In genomic region chr2:84515788-84516187, GRCh38 we compare ENCODE assay signal across 8 cellular contexts. TPM values are rescaled to one million over a fixed set of nuclear protein-coding genes. Genes with fewer than 3 reads are reported as not detected.
DNase-seq lines count a peak whose midpoint lies in the region; ATAC-seq, FAIRE-seq and TF ChIP-seq lines count a peak whose summit lies in the region.

No MANE protein-coding gene starts in this region.

- POLR2A ChIA-PET in A549 (lab: Yijun Ruan, JAX): interaction anchor here (1.0 kb wide), 1 partner anchor 454 kb away, joined by 3 read pairs; no protein-coding TSS in a partner anchor

- TF ChIP-seq CTCF in A549 (IDR thresholded peaks at IDR 0.05): no peak

- no peaks in the 10 kb centered on the region for H3K36me3 Mint-ChIP-seq in natural killer cell treated with Interleukin-12 subunit alpha and Interleukin-12 subunit beta and Interleukin-15 and Interleukin-18, amount 100 ng/mL, for 72 hours

- H3K27ac ChIP-seq in A549: no peak overlapping the region
- H3K27ac ChIP-seq in effector memory CD4-positive, alpha-beta T cell (ENCODE audit: insufficient read depth, low read length, poor library complexity, severe bottlenecking): peak overlapping the region; percentile 44

- H3K9me3 ChIP-seq in A549 (no peaks in the 10 kb centered on the region), MG63 (no peaks in the 10 kb centered on the region; the same call in 1 of the 2 replicates)
- H3K9me3 ChIP-seq in effector memory CD4-positive, alpha-beta T cell (ENCODE audit: control insufficient read depth, low read length): no peaks in the 10 kb centered on the region

- DNase-seq in A549 (ENCODE audit: low read depth in 1 of 2, low spot score in 1 of 2): no peak
- no peak for DNase-seq in MG63
- DNase-seq in effector memory CD4-positive, alpha-beta T cell: no peak
- no peak for DNase-seq in natural killer cell treated with Interleukin-12 subunit alpha and Interleukin-12 subunit beta and Interleukin-15 and Interleukin-18, amount 100 ng/mL, for 72 hours (ENCODE audit: low spot score)
- DNase-seq in NCI-H2171 (lab: John Stamatoyannopoulos, UW): no peak
- DNase-seq in activated CD4-positive, alpha-beta T cell treated with anti-CD3 and anti-CD28 coated beads, Interleukin-2, amount 50 U/mL, for 1 hour: no peak
- DNase-seq in NAMALWA (ENCODE audit: low spot score): no peak

- ATAC-seq in A549 (peak in 1 of 2 experiments; percentile 13; a peak in 3 of 6 replicates), HG02885 (IDR thresholded peaks at IDR 0.05; ENCODE audit: poor library complexity, unreplicated experiment) (no peak)
- no peak for ATAC-seq in natural killer cell treated with Interleukin-12 subunit alpha and Interleukin-12 subunit beta and Interleukin-15 and Interleukin-18, amount 100 ng/mL, for 72 hours

- 63% methylated on average over 9 of the region's 9 CpGs for WGBS in A549 (ENCODE audit: missing lambda C conversion rate)

- peaks cover 11 to 15% of the 10 kb centered on the region in 2 donors for H3K4me1 Mint-ChIP-seq in natural killer cell treated with Interleukin-12 subunit alpha and Interleukin-12 subunit beta and Interleukin-15 and Interleukin-18, amount 100 ng/mL, for 72 hours (ENCODE audit: low read depth in 2 of 2)

- H3K4me3 Mint-ChIP-seq in natural killer cell treated with Interleukin-12 subunit alpha and Interleukin-12 subunit beta and Interleukin-15 and Interleukin-18, amount 100 ng/mL, for 72 hours: peak overlapping the region; percentile 59

- H3K36me3 ChIP-seq in MG63: no peaks in the 10 kb centered on the region
- no peaks in the 10 kb centered on the region for H3K36me3 ChIP-seq in effector memory CD4-positive, alpha-beta T cell (ENCODE audit: control insufficient read depth, insufficient read depth, low read length)

- H3K9me3 Mint-ChIP-seq in natural killer cell treated with Interleukin-12 subunit alpha and Interleukin-12 subunit beta and Interleukin-15 and Interleukin-18, amount 100 ng/mL, for 72 hours: no peaks in the 10 kb centered on the region

- peaks cover 17% of the 10 kb centered on the region for H3K27me3 ChIP-seq in MG63
- H3K27me3 ChIP-seq in effector memory CD4-positive, alpha-beta T cell (replicated peaks; ENCODE audit: control insufficient read depth, insufficient read depth, low read length, poor library complexity, severe bottlenecking): no peaks in the 10 kb centered on the region

- peaks cover 13 to 23% of the 10 kb centered on the region in 2 donors for H3K27me3 Mint-ChIP-seq in natural killer cell treated with Interleukin-12 subunit alpha and Interleukin-12 subunit beta and Interleukin-15 and Interleukin-18, amount 100 ng/mL, for 72 hours

- no peak for TF ChIP-seq EP300 in A549 (IDR thresholded peaks at IDR 0.05)

- H3K4me1 ChIP-seq in A549: peaks cover 3% of the 10 kb centered on the region; the same call in 1 of the 3 replicates
- H3K4me1 ChIP-seq in effector memory CD4-positive, alpha-beta T cell (ENCODE audit: control insufficient read depth, insufficient read depth, low read length, poor library complexity, severe bottlenecking): peaks cover 5% of the 10 kb centered on the region

- H3K27ac Mint-ChIP-seq in natural killer cell treated with Interleukin-12 subunit alpha and Interleukin-12 subunit beta and Interleukin-15 and Interleukin-18, amount 100 ng/mL, for 72 hours: peak overlapping the region in 1 of 2 donors; percentile 48

- H3K4me3 ChIP-seq in A549 (peak overlapping the region; percentile 49), MG63 (peak overlapping the region; percentile 50)
- peak overlapping the region; percentile 48 for H3K4me3 ChIP-seq in effector memory CD4-positive, alpha-beta T cell (ENCODE audit: insufficient read depth, low read depth, low read length, poor library complexity, severe bottlenecking)

- CTCF ChIA-PET in A549 (lab: Yijun Ruan, JAX): no interaction called here

- TF ChIP-seq POLR2A in A549 (IDR thresholded peaks at IDR 0.05; ENCODE audit: low read length): no peak

- no peak for FAIRE-seq in A549 (lab: Jason Lieb, UNC)

- TF ChIP-seq RAD21 in A549 (conservative IDR thresholded peaks at IDR 0.05 in 1 of 2, IDR thresholded peaks at IDR 0.05 in 1 of 2): no peak

- H3K4me2 ChIP-seq in A549: peak overlapping the region; percentile 80

TF ChIP-seq in A549, 52 proteins besides CTCF, POLR2A, EP300 and RAD21:
- TF ChIP-seq, protein P1, sequence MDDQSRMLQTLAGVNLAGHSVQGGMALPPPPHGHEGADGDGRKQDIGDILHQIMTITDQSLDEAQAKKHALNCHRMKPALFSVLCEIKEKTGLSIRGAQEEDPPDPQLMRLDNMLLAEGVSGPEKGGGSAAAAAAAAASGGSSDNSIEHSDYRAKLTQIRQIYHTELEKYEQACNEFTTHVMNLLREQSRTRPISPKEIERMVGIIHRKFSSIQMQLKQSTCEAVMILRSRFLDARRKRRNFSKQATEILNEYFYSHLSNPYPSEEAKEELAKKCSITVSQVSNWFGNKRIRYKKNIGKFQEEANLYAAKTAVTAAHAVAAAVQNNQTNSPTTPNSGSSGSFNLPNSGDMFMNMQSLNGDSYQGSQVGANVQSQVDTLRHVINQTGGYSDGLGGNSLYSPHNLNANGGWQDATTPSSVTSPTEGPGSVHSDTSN (IDR thresholded peaks at IDR 0.05): no peak
- TF ChIP-seq TFCP2L1 (CRISPR knock-in tag; IDR thresholded peaks at IDR 0.05): no peak
- TF ChIP-seq JUNB (IDR thresholded peaks at IDR 0.05): no peak
- no peak for TF ChIP-seq HOXB5 (CRISPR knock-in tag; IDR thresholded peaks at IDR 0.05)
- no peak for TF ChIP-seq HDAC2 (IDR thresholded peaks at IDR 0.05)

RNA-seq across cellular contexts. Expression of gene DNAH6, which starts 0.5 kb away (rescaled TPM):
- polyA plus RNA-seq in A549 (2011; rRNA removed): 0.22 and 0.32 TPM in 2 replicates
- 0.01 and 0.03 TPM in 2 replicates for polyA plus RNA-seq in A549 (2012; cell fraction: cytosol; rRNA removed)
- 0.01 and 0.07 TPM in 2 replicates for polyA plus RNA-seq in A549 (2012; cell fraction: nucleus; rRNA removed)
- polyA plus RNA-seq in A549 (2017; fragmentation: RNase III; extraction: RNeasy Plus Mini Kit Qiagen cat#74134 plus additional on column Dnase treatment): 0.05 to 0.13 TPM (median 0.08 TPM) in 3 replicates
- polyA minus RNA-seq in A549 (2011; rRNA and poly(A)+ RNA removed): 0.21 and 0.39 TPM in 2 replicates
- total RNA-seq in MG63 (2014; rRNA removed; shearing (Covaris generic); ENCODE audit: low replicate concordance): not detected in 2 replicates
- total RNA-seq in natural killer cell treated with Interleukin-12 subunit alpha and Interleukin-12 subunit beta and Interleukin-15 and Interleukin-18, amount 100 ng/mL, for 72 hours: 1 to 10 TPM in 1 of 2 donors, under 1 TPM in 1; 0.48 to 1.0 TPM

RNA-seq across cellular contexts. Expression of gene SUCLG1, which starts 56.7 kb away (rescaled TPM):
- polyA plus RNA-seq in A549 (2011; rRNA removed): 90.0 and 96.5 TPM in 2 replicates
- 52.3 and 58.2 TPM in 2 replicates for polyA plus RNA-seq in A549 (2012; cell fraction: cytosol; rRNA removed)
- 29.5 and 33.2 TPM in 2 replicates for polyA plus RNA-seq in A549 (2012; cell fraction: nucleus; rRNA removed)
- 144 to 157 TPM (median 151 TPM) in 3 replicates for polyA plus RNA-seq in A549 (2017; fragmentation: RNase III; extraction: RNeasy Plus Mini Kit Qiagen cat#74134 plus additional on column Dnase treatment)
- 19.0 and 22.4 TPM in 2 replicates for polyA minus RNA-seq in A549 (2011; rRNA and poly(A)+ RNA removed)
- total RNA-seq in MG63 (2014; rRNA removed; shearing (Covaris generic); ENCODE audit: low replicate concordance): 60.3 and 147 TPM in 2 replicates
- 10 to 100 TPM; 58.1 to 67.8 TPM for total RNA-seq in natural killer cell treated with Interleukin-12 subunit alpha and Interleukin-12 subunit beta and Interleukin-15 and Interleukin-18, amount 100 ng/mL, for 72 hours
